In genomic region chr7:44767912-44768662, GRCh38 we compare ENCODE assay signal across 1 cellular context.
TF ChIP-seq lines count a peak whose summit lies in the region.

No MANE protein-coding gene starts in this region.

TF ChIP-seq in HepG2, 621 proteins besides CTCF, POLR2A, EP300 and RAD21 (continued from another document and continues in another):
- TF ChIP-seq ZNF407 (CRISPR knock-in tag; IDR thresholded peaks at IDR 0.05; ENCODE audit: not compliant biosample characterization): no peak
- TF ChIP-seq, protein P1, sequence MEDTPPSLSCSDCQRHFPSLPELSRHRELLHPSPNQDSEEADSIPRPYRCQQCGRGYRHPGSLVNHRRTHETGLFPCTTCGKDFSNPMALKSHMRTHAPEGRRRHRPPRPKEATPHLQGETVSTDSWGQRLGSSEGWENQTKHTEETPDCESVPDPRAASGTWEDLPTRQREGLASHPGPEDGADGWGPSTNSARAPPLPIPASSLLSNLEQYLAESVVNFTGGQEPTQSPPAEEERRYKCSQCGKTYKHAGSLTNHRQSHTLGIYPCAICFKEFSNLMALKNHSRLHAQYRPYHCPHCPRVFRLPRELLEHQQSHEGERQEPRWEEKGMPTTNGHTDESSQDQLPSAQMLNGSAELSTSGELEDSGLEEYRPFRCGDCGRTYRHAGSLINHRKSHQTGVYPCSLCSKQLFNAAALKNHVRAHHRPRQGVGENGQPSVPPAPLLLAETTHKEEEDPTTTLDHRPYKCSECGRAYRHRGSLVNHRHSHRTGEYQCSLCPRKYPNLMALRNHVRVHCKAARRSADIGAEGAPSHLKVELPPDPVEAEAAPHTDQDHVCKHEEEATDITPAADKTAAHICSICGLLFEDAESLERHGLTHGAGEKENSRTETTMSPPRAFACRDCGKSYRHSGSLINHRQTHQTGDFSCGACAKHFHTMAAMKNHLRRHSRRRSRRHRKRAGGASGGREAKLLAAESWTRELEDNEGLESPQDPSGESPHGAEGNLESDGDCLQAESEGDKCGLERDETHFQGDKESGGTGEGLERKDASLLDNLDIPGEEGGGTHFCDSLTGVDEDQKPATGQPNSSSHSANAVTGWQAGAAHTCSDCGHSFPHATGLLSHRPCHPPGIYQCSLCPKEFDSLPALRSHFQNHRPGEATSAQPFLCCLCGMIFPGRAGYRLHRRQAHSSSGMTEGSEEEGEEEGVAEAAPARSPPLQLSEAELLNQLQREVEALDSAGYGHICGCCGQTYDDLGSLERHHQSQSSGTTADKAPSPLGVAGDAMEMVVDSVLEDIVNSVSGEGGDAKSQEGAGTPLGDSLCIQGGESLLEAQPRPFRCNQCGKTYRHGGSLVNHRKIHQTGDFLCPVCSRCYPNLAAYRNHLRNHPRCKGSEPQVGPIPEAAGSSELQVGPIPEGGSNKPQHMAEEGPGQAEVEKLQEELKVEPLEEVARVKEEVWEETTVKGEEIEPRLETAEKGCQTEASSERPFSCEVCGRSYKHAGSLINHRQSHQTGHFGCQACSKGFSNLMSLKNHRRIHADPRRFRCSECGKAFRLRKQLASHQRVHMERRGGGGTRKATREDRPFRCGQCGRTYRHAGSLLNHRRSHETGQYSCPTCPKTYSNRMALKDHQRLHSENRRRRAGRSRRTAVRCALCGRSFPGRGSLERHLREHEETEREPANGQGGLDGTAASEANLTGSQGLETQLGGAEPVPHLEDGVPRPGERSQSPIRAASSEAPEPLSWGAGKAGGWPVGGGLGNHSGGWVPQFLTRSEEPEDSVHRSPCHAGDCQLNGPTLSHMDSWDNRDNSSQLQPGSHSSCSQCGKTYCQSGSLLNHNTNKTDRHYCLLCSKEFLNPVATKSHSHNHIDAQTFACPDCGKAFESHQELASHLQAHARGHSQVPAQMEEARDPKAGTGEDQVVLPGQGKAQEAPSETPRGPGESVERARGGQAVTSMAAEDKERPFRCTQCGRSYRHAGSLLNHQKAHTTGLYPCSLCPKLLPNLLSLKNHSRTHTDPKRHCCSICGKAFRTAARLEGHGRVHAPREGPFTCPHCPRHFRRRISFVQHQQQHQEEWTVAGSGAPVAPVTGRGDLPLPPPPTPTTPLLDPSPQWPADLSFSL (CRISPR knock-in tag; IDR thresholded peaks at IDR 0.05): no peak
- TF ChIP-seq HOXD1 (CRISPR knock-in tag; IDR thresholded peaks at IDR 0.05): no peak
- TF ChIP-seq RXRA (CRISPR knock-in tag; IDR thresholded peaks at IDR 0.05): no peak
- no peak for TF ChIP-seq FOSL2 (CRISPR knock-in tag; IDR thresholded peaks at IDR 0.05)
- no peak for TF ChIP-seq IRF9 (CRISPR knock-in tag; IDR thresholded peaks at IDR 0.05; ENCODE audit: borderline replicate concordance)
- TF ChIP-seq ZNF878 (CRISPR knock-in tag; IDR thresholded peaks at IDR 0.05): no peak
- TF ChIP-seq, protein P2, sequence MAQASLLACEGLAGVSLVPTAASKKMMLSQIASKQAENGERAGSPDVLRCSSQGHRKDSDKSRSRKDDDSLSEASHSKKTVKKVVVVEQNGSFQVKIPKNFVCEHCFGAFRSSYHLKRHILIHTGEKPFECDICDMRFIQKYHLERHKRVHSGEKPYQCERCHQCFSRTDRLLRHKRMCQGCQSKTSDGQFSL (CRISPR knock-in tag; IDR thresholded peaks at IDR 0.05): peak; percentile 57; the same call in 1 of the 2 replicates
- 0 out of 2 replicates have a peak, but pooled peaks have one; percentile 21 for TF ChIP-seq ZBTB38 (CRISPR knock-in tag; IDR thresholded peaks at IDR 0.05)
- TF ChIP-seq CHD2 (IDR thresholded peaks at IDR 0.05; ENCODE audit: low read depth, low read length): no peak
- TF ChIP-seq, protein P3, sequence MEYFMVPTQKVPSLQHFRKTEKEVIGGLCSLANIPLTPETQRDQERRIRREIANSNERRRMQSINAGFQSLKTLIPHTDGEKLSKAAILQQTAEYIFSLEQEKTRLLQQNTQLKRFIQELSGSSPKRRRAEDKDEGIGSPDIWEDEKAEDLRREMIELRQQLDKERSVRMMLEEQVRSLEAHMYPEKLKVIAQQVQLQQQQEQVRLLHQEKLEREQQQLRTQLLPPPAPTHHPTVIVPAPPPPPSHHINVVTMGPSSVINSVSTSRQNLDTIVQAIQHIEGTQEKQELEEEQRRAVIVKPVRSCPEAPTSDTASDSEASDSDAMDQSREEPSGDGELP (IDR thresholded peaks at IDR 0.05; ENCODE audit: borderline replicate concordance, low read depth): peak; percentile 86
- TF ChIP-seq ZNF383 (CRISPR knock-in tag; IDR thresholded peaks at IDR 0.05; ENCODE audit: borderline replicate concordance): no peak
- no peak for TF ChIP-seq KLF6 (CRISPR knock-in tag; IDR thresholded peaks at IDR 0.05)
- no peak for TF ChIP-seq SAFB2 (CRISPR knock-in tag; IDR thresholded peaks at IDR 0.05; ENCODE audit: borderline replicate concordance, low read depth)
- TF ChIP-seq, protein P4, sequence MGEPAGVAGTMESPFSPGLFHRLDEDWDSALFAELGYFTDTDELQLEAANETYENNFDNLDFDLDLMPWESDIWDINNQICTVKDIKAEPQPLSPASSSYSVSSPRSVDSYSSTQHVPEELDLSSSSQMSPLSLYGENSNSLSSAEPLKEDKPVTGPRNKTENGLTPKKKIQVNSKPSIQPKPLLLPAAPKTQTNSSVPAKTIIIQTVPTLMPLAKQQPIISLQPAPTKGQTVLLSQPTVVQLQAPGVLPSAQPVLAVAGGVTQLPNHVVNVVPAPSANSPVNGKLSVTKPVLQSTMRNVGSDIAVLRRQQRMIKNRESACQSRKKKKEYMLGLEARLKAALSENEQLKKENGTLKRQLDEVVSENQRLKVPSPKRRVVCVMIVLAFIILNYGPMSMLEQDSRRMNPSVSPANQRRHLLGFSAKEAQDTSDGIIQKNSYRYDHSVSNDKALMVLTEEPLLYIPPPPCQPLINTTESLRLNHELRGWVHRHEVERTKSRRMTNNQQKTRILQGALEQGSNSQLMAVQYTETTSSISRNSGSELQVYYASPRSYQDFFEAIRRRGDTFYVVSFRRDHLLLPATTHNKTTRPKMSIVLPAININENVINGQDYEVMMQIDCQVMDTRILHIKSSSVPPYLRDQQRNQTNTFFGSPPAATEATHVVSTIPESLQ (CRISPR knock-in tag; conservative IDR thresholded peaks at IDR 0.05): no peak
- TF ChIP-seq, protein P5, sequence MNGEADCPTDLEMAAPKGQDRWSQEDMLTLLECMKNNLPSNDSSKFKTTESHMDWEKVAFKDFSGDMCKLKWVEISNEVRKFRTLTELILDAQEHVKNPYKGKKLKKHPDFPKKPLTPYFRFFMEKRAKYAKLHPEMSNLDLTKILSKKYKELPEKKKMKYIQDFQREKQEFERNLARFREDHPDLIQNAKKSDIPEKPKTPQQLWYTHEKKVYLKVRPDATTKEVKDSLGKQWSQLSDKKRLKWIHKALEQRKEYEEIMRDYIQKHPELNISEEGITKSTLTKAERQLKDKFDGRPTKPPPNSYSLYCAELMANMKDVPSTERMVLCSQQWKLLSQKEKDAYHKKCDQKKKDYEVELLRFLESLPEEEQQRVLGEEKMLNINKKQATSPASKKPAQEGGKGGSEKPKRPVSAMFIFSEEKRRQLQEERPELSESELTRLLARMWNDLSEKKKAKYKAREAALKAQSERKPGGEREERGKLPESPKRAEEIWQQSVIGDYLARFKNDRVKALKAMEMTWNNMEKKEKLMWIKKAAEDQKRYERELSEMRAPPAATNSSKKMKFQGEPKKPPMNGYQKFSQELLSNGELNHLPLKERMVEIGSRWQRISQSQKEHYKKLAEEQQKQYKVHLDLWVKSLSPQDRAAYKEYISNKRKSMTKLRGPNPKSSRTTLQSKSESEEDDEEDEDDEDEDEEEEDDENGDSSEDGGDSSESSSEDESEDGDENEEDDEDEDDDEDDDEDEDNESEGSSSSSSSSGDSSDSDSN (CRISPR knock-in tag; IDR thresholded peaks at IDR 0.05): 0 out of 2 replicates have a peak, but pooled peaks have one; percentile 4
- no peak for TF ChIP-seq MTA3 (CRISPR knock-in tag; IDR thresholded peaks at IDR 0.05)
- TF ChIP-seq PHF21A (CRISPR knock-in tag; IDR thresholded peaks at IDR 0.05): 0 out of 2 replicates have a peak, but pooled peaks have one; percentile 10
- TF ChIP-seq, protein P6, sequence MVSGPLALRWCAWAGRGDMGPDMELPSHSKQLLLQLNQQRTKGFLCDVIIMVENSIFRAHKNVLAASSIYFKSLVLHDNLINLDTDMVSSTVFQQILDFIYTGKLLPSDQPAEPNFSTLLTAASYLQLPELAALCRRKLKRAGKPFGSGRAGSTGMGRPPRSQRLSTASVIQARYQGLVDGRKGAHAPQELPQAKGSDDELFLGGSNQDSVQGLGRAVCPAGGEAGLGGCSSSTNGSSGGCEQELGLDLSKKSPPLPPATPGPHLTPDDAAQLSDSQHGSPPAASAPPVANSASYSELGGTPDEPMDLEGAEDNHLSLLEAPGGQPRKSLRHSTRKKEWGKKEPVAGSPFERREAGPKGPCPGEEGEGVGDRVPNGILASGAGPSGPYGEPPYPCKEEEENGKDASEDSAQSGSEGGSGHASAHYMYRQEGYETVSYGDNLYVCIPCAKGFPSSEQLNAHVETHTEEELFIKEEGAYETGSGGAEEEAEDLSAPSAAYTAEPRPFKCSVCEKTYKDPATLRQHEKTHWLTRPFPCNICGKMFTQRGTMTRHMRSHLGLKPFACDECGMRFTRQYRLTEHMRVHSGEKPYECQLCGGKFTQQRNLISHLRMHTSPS (CRISPR knock-in tag; IDR thresholded peaks at IDR 0.05; ENCODE audit: low read depth): no peak
- TF ChIP-seq SP5 (CRISPR knock-in tag; IDR thresholded peaks at IDR 0.05; ENCODE audit: borderline replicate concordance, low read depth): no peak
- no peak for TF ChIP-seq BHLHE40 (IDR thresholded peaks at IDR 0.05; ENCODE audit: low read length)
- TF ChIP-seq JARID2 (CRISPR knock-in tag; IDR thresholded peaks at IDR 0.05; ENCODE audit: insufficient replicate concordance): no peak
- no peak for TF ChIP-seq HHEX (CRISPR knock-in tag; IDR thresholded peaks at IDR 0.05)
- no peak for TF ChIP-seq ATF5 (CRISPR knock-in tag; IDR thresholded peaks at IDR 0.05; ENCODE audit: low read depth)
- TF ChIP-seq RBFOX2 (IDR thresholded peaks at IDR 0.05; ENCODE audit: low read depth, low read length): peak; percentile 24; the same call in 1 of the 2 replicates
- no peak for TF ChIP-seq ATRX (CRISPR knock-in tag; IDR thresholded peaks at IDR 0.05; ENCODE audit: borderline replicate concordance)
- TF ChIP-seq ZNF256 (CRISPR knock-in tag; conservative IDR thresholded peaks at IDR 0.05): no peak
- no peak for TF ChIP-seq ELF1 (CRISPR knock-in tag; IDR thresholded peaks at IDR 0.05)
- peak; percentile 24; the same call in 1 of the 2 replicates for TF ChIP-seq ZFX (CRISPR knock-in tag; IDR thresholded peaks at IDR 0.05; ENCODE audit: low read depth)
